In genomic region chr3:81995334-81995733, GRCh38 we compare ENCODE assay signal across 23 cellular contexts.
A peak's percentile ranks its signal among the peaks of the same experiment; 100 is the strongest.
DNase-seq lines count a peak whose midpoint lies in the region; ATAC-seq and TF ChIP-seq lines count a peak whose summit lies in the region.
"Had no signal": no experiment of that assay in that cellular context is flagged by ENCODE, and none has a peak within 500 bp of the region (broad histone marks: within the 10 kb centered on the region; RNA-seq: fewer than 3 reads in every experiment).

No MANE protein-coding gene starts in this region.

- no peak for ATAC-seq in HG03045 (IDR thresholded peaks at IDR 0.05; ENCODE audit: unreplicated experiment)
- ATAC-seq: HCT116; natural killer cell treated with Interleukin-12 subunit alpha and Interleukin-12 subunit beta and Interleukin-15 and Interleukin-18, amount 100 ng/mL, for 72 hours; T-cell had no signal

- in situ Hi-C loops in astrocyte of the spinal cord (cut with HindIII; ENCODE audit: low sequenced_read_pairs), result no loop called here

- no peak overlapping the region for H3K4me3 ChIP-seq in LNCaP clone FGC (ENCODE audit: low read depth, low read length)
- H3K4me3 ChIP-seq in astrocyte of the spinal cord (ENCODE audit: low read depth, low read length), result no peak overlapping the region
- H3K4me3 ChIP-seq: A549, upper lobe of left lung had no signal

- peak; percentile 62 for TF ChIP-seq CTCF in LNCaP clone FGC (IDR thresholded peaks at IDR 0.05; ENCODE audit: control insufficient read depth, extremely low read depth, insufficient read depth)
- peak; percentile 8 for TF ChIP-seq CTCF in astrocyte of the spinal cord (IDR thresholded peaks at IDR 0.05; ENCODE audit: low read depth, low read length)

- DNase-seq in NCI-H1417 (lab: John Stamatoyannopoulos, UW), result peak in 2 of 3 experiments; percentile 18 to 59
- DNase-seq in NCI-H1417 treated with DMSO at 0.1 percent for 48 hours (lab: John Stamatoyannopoulos, UW), result no peak
- peak; percentile 22 for DNase-seq in LNCaP clone FGC (ENCODE audit: low read depth)
- DNase-seq in astrocyte of the spinal cord (ENCODE audit: low read depth, low spot score), result no peak
- DNase-seq in kidney glomerular epithelial cell (lab: John Stamatoyannopoulos, UW), result peak; percentile 6
- DNase-seq in stimulated activated CD8-positive, alpha-beta memory T cell treated with anti-CD3 and anti-CD28 coated beads, Interleukin-4, amount 100 ng/mL, for 48 hours, result no peak
- DNase-seq in GM19240 (ENCODE audit: insufficient read length, low spot score), result no peak
- DNase-seq: activated CD4-positive, alpha-beta T cell treated with anti-CD3 and anti-CD28 coated beads, Interleukin-2, amount 50 U/mL, for 48 hours; activated naive CD4-positive, alpha-beta T cell treated with Interleukin-2 at 50 U/mL for 16 hours; C1 segment of cervical spinal cord; DMS153; islet precursor cell; MM.1S; NCI-H1694 treated with DMSO at 0.1 percent for 48 hours; posterior cingulate gyrus; Right ventricle myocardium superior; stimulated activated CD4-positive, alpha-beta T cell treated with anti-CD3 and anti-CD28 coated beads, Interleukin-1b, Interleukin-23, amount 100 ng/mL, for 48 hours; T-cell; upper lobe of left lung had no signal

Comparison
In these comparisons a context has a peak if more than half of its experiments do, and no peak if none do; other contexts are left out.
1. DNase-seq: peak in NCI-H1417 (2 of 3), LNCaP clone FGC (single experiment) and kidney glomerular epithelial cell (single experiment); none in NCI-H1417 treated with DMSO at 0.1 percent for 48 hours (single experiment), astrocyte of the spinal cord (single experiment), stimulated activated CD8-positive, alpha-beta memory T cell treated with anti-CD3 and anti-CD28 coated beads, Interleukin-4, amount 100 ng/mL, for 48 hours (single experiment) and GM19240 (single experiment).